8 cellular contexts compared by ENCODE assay signal in genomic region chr3:36891651-36892268, GRCh38. TPM values are rescaled to one million over a fixed set of nuclear protein-coding genes. Genes with fewer than 3 reads are reported as not detected.
A peak's percentile ranks its signal among the peaks of the same experiment; 100 is the strongest.
DNase-seq lines count a peak whose midpoint lies in the region; ATAC-seq, FAIRE-seq and TF ChIP-seq lines count a peak whose summit lies in the region.

No MANE protein-coding gene starts in this region.

- H3K36me3 ChIP-seq in heart right ventricle, result peaks cover 0 to 78% (median 12%) of the 10 kb centered on the region in 9 donors

- WGBS in heart right ventricle, 2 donors, result 51 to 55% methylated on average over 6 of the region's 6 CpGs

- no peaks in the 10 kb centered on the region for H3K9me3 ChIP-seq in heart right ventricle

- H3K27ac ChIP-seq in heart right ventricle, result peak overlapping the region in 7 of 10 donors; percentile 31 to 80 (median 50)

- TF ChIP-seq CTCF in heart right ventricle (IDR thresholded peaks at IDR 0.05), result no peak

- peaks cover 2 to 55% (median 23%) of the 10 kb centered on the region in 9 donors for H3K4me1 ChIP-seq in heart right ventricle

- ATAC-seq in GM21360 (IDR thresholded peaks at IDR 0.05; ENCODE audit: unreplicated experiment) (peak; percentile 67), HG03432 (IDR thresholded peaks at IDR 0.05; ENCODE audit: unreplicated experiment) (peak; percentile 89), heart right ventricle (peak; percentile 44 to 77 (median 68))

- no peaks in the 10 kb centered on the region for H3K27me3 ChIP-seq in heart right ventricle

- peak; percentile 94 for FAIRE-seq in GM12892 (lab: Jason Lieb, UNC)

- TF ChIP-seq POLR2A in GM12892 (IDR thresholded peaks at IDR 0.05; ENCODE audit: low read depth, low read length), result no peak

- DNase-seq in GM12892 (ENCODE audit: insufficient read length) (no peak), heart right ventricle (peak; percentile 53 to 72), foreskin melanocyte (no peak), NCI-H1105 (lab: John Stamatoyannopoulos, UW) (no peak), anterior cingulate cortex (lab: John Stamatoyannopoulos, UW) (no peak), C1 segment of cervical spinal cord (lab: John Stamatoyannopoulos, UW) (no peak)

- intact Hi-C loops in heart right ventricle (cut with DNase I), result no loop called here

- H3K4me3 ChIP-seq in heart right ventricle, result no peak overlapping the region

RNA-seq across cellular contexts. Expression of gene TRANK1, which starts 53.1 kb away (rescaled TPM):
- polyA plus RNA-seq in GM12892 (2012; ENCODE audit: missing spikeins), result 5.7 TPM
- total RNA-seq in heart right ventricle, result 10 to 100 TPM in 1 of 10 donors, 1 to 10 TPM in 9; 2.5 to 20.8 (median 5.3) TPM
- 1 to 10 TPM; 1.3 to 3.6 TPM for polyA plus RNA-seq in heart right ventricle

Comparison
In these comparisons a context has a peak if more than half of its experiments do, and no peak if none do; other contexts are left out.
1. DNase-seq: peak in heart right ventricle (2 of 2); none in GM12892 (single experiment), foreskin melanocyte (single experiment), NCI-H1105 (single experiment), anterior cingulate cortex (0 of 58) and C1 segment of cervical spinal cord (0 of 14).
2. Peak in every context shown above with its lines, with median percentiles within 50 percentile points of each other: ATAC-seq.